Comparison of ENCODE assay signal across 12 cellular contexts in genomic region chr1:13239633-13240032, GRCh38. TPM values are rescaled to one million over a fixed set of nuclear protein-coding genes. Genes with fewer than 3 reads are reported as not detected.
"Had no signal": no experiment of that assay in that cellular context is flagged by ENCODE, and none has a peak within 500 bp of the region (broad histone marks: within the 10 kb centered on the region; RNA-seq: fewer than 3 reads in every experiment).

No MANE protein-coding gene starts in this region.

RNA-seq across cellular contexts. Expression of gene PRAMEF18, which starts 13.7 kb away (rescaled TPM):
- total RNA-seq: OCI-LY7, PC-3, PC-9, Peyer's patch, Right ventricle myocardium inferior, Right ventricle myocardium superior, RPMI7951, SJCRH30, SJSA1, SK-MEL-5, T-cell had no signal
- polyA plus RNA-seq: SK-N-SH had no signal

RNA-seq across cellular contexts. Expression of gene PRAMEF5, which starts 14.4 kb away (rescaled TPM):
- total RNA-seq: OCI-LY7, PC-3, PC-9, Peyer's patch, Right ventricle myocardium inferior, Right ventricle myocardium superior, RPMI7951, SJCRH30, SJSA1, SK-MEL-5, T-cell had no signal
- polyA plus RNA-seq: SK-N-SH had no signal

RNA-seq across cellular contexts. Expression of gene PRAMEF13, which starts 38.4 kb away (rescaled TPM):
- total RNA-seq: OCI-LY7, PC-3, PC-9, Peyer's patch, Right ventricle myocardium inferior, Right ventricle myocardium superior, RPMI7951, SJCRH30, SJSA1, SK-MEL-5, T-cell had no signal
- polyA plus RNA-seq: SK-N-SH had no signal

RNA-seq across cellular contexts. Expression of gene PRAMEF8, which starts 45.3 kb away (rescaled TPM):
- total RNA-seq: OCI-LY7, PC-3, PC-9, Peyer's patch, Right ventricle myocardium inferior, Right ventricle myocardium superior, RPMI7951, SJCRH30, SJSA1, SK-MEL-5, T-cell had no signal
- polyA plus RNA-seq: SK-N-SH had no signal
